1 cellular context compared by ENCODE assay signal in the genomic region with DNA sequence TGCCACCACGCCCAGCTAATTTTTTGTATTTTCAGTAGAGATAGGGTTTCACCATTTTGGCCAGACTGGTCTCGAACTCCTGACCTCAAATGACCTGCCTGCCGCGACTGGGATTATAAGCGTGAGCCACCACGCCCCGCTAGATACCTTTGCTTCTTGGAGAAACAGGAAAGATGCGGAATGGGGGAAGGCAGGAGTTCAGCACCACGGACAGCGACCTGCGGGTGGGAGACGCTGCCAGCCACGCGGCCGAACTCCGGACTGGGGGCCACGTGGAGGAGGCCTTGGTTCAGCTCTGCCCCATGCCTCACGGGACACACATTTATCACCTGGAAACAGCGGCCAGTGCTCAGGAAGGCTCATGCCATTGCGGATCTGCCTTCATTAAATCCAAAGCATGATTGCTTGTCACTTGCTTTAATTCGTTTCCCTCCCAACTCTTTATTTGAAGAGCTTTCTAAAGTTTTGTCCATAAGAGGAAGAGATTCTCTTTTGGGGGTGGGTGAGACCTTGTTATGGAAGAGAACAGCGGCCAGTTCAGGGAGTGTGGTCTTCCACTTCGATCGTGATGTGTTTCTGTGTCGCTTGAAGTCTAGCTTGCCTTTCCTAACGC.
TF ChIP-seq lines count a peak whose summit lies in the region.

No MANE protein-coding gene starts in this region.

TF ChIP-seq in HepG2, 621 proteins besides CTCF, POLR2A, EP300 and RAD21 (continued from another document and continues in another):
- 0 out of 2 replicates have a peak, but pooled peaks have one; percentile 45 for TF ChIP-seq ZNF44 (CRISPR knock-in tag; IDR thresholded peaks at IDR 0.05)
- TF ChIP-seq ZNF430 (CRISPR knock-in tag; IDR thresholded peaks at IDR 0.05): peak; percentile 93
- TF ChIP-seq, protein P1, sequence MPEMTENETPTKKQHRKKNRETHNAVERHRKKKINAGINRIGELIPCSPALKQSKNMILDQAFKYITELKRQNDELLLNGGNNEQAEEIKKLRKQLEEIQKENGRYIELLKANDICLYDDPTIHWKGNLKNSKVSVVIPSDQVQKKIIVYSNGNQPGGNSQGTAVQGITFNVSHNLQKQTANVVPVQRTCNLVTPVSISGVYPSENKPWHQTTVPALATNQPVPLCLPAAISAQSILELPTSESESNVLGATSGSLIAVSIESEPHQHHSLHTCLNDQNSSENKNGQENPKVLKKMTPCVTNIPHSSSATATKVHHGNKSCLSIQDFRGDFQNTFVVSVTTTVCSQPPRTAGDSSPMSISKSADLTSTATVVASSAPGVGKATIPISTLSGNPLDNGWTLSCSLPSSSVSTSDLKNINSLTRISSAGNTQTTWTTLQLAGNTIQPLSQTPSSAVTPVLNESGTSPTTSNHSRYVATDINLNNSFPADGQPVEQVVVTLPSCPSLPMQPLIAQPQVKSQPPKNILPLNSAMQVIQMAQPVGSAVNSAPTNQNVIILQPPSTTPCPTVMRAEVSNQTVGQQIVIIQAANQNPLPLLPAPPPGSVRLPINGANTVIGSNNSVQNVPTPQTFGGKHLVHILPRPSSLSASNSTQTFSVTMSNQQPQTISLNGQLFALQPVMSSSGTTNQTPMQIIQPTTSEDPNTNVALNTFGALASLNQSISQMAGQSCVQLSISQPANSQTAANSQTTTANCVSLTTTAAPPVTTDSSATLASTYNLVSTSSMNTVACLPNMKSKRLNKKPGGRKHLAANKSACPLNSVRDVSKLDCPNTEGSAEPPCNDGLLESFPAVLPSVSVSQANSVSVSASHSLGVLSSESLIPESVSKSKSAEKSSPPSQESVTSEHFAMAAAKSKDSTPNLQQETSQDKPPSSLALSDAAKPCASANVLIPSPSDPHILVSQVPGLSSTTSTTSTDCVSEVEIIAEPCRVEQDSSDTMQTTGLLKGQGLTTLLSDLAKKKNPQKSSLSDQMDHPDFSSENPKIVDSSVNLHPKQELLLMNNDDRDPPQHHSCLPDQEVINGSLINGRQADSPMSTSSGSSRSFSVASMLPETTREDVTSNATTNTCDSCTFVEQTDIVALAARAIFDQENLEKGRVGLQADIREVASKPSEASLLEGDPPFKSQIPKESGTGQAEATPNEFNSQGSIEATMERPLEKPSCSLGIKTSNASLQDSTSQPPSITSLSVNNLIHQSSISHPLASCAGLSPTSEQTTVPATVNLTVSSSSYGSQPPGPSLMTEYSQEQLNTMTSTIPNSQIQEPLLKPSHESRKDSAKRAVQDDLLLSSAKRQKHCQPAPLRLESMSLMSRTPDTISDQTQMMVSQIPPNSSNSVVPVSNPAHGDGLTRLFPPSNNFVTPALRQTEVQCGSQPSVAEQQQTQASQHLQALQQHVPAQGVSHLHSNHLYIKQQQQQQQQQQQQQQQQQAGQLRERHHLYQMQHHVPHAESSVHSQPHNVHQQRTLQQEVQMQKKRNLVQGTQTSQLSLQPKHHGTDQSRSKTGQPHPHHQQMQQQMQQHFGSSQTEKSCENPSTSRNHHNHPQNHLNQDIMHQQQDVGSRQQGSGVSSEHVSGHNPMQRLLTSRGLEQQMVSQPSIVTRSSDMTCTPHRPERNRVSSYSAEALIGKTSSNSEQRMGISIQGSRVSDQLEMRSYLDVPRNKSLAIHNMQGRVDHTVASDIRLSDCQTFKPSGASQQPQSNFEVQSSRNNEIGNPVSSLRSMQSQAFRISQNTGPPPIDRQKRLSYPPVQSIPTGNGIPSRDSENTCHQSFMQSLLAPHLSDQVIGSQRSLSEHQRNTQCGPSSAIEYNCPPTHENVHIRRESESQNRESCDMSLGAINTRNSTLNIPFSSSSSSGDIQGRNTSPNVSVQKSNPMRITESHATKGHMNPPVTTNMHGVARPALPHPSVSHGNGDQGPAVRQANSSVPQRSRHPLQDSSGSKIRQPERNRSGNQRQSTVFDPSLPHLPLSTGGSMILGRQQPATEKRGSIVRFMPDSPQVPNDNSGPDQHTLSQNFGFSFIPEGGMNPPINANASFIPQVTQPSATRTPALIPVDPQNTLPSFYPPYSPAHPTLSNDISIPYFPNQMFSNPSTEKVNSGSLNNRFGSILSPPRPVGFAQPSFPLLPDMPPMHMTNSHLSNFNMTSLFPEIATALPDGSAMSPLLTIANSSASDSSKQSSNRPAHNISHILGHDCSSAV (CRISPR knock-in tag; IDR thresholded peaks at IDR 0.05; ENCODE audit: borderline replicate concordance): no peak
- TF ChIP-seq, protein P2, sequence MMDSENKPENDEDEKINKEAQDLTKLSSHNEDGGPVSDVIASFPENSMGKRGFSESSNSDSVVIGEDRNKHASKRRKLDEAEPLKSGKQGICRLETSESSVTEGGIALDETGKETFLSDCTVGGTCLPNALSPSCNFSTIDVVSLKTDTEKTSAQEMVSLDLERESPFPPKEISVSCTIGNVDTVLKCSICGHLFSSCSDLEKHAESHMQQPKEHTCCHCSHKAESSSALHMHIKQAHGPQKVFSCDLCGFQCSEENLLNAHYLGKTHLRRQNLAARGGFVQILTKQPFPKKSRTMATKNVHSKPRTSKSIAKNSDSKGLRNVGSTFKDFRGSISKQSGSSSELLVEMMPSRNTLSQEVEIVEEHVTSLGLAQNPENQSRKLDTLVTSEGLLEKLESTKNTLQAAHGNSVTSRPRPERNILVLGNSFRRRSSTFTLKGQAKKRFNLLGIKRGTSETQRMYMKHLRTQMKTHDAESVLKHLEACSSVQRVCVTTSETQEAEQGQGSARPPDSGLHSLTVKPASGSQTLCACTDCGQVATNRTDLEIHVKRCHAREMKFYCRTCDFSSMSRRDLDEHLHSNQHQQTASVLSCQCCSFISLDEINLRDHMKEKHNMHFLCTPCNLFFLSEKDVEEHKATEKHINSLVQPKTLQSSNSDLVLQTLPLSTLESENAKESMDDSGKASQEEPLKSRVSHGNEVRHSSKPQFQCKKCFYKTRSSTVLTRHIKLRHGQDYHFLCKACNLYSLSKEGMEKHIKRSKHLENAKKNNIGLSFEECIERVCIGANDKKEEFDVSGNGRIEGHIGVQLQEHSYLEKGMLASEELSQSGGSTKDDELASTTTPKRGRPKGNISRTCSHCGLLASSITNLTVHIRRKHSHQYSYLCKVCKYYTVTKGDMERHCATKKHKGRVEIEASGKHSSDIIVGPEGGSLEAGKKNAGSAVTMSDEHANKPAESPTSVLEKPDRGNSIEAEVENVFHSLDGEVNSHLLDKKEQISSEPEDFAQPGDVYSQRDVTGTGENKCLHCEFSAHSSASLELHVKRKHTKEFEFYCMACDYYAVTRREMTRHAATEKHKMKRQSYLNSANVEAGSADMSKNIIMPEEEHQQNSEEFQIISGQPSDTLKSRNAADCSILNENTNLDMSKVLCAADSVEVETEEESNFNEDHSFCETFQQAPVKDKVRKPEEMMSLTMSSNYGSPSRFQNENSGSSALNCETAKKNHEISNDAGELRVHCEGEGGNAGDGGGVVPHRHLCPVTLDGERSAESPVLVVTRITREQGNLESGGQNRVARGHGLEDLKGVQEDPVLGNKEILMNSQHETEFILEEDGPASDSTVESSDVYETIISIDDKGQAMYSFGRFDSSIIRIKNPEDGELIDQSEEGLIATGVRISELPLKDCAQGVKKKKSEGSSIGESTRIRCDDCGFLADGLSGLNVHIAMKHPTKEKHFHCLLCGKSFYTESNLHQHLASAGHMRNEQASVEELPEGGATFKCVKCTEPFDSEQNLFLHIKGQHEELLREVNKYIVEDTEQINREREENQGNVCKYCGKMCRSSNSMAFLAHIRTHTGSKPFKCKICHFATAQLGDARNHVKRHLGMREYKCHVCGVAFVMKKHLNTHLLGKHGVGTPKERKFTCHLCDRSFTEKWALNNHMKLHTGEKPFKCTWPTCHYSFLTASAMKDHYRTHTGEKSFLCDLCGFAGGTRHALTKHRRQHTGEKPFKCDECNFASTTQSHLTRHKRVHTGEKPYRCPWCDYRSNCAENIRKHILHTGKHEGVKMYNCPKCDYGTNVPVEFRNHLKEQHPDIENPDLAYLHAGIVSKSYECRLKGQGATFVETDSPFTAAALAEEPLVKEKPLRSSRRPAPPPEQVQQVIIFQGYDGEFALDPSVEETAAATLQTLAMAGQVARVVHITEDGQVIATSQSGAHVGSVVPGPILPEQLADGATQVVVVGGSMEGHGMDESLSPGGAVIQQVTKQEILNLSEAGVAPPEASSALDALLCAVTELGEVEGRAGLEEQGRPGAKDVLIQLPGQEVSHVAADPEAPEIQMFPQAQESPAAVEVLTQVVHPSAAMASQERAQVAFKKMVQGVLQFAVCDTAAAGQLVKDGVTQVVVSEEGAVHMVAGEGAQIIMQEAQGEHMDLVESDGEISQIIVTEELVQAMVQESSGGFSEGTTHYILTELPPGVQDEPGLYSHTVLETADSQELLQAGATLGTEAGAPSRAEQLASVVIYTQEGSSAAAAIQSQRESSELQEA (CRISPR knock-in tag; IDR thresholded peaks at IDR 0.05; ENCODE audit: not compliant biosample characterization): peak; percentile 49
- TF ChIP-seq TBX2 (CRISPR knock-in tag; IDR thresholded peaks at IDR 0.05; ENCODE audit: borderline replicate concordance): peak; percentile 79; the same call in 1 of the 2 replicates
- peak; percentile 59; the same call in 1 of the 2 replicates for TF ChIP-seq BCL6 (CRISPR knock-in tag; IDR thresholded peaks at IDR 0.05)
- peak; percentile 90; the same call in 1 of the 2 replicates for TF ChIP-seq SP140L (CRISPR knock-in tag; IDR thresholded peaks at IDR 0.05; ENCODE audit: borderline replicate concordance)
- no peak for TF ChIP-seq TBP (CRISPR knock-in tag; IDR thresholded peaks at IDR 0.05)
- no peak for TF ChIP-seq CC2D1A (CRISPR knock-in tag; IDR thresholded peaks at IDR 0.05)
- TF ChIP-seq ZNF746 (CRISPR knock-in tag; IDR thresholded peaks at IDR 0.05): peak; percentile 82
- TF ChIP-seq ZNF282 (IDR thresholded peaks at IDR 0.05; ENCODE audit: partially characterized antibody): no peak
- 0 out of 2 replicates have a peak, but pooled peaks have one; percentile 28 for TF ChIP-seq ESRRA (CRISPR knock-in tag; IDR thresholded peaks at IDR 0.05; ENCODE audit: low read depth)
- TF ChIP-seq, protein P3, sequence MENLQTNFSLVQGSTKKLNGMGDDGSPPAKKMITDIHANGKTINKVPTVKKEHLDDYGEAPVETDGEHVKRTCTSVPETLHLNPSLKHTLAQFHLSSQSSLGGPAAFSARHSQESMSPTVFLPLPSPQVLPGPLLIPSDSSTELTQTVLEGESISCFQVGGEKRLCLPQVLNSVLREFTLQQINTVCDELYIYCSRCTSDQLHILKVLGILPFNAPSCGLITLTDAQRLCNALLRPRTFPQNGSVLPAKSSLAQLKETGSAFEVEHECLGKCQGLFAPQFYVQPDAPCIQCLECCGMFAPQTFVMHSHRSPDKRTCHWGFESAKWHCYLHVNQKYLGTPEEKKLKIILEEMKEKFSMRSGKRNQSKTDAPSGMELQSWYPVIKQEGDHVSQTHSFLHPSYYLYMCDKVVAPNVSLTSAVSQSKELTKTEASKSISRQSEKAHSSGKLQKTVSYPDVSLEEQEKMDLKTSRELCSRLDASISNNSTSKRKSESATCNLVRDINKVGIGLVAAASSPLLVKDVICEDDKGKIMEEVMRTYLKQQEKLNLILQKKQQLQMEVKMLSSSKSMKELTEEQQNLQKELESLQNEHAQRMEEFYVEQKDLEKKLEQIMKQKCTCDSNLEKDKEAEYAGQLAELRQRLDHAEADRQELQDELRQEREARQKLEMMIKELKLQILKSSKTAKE (CRISPR knock-in tag; IDR thresholded peaks at IDR 0.05; ENCODE audit: borderline replicate concordance): peak; percentile 70
- TF ChIP-seq, protein P4, sequence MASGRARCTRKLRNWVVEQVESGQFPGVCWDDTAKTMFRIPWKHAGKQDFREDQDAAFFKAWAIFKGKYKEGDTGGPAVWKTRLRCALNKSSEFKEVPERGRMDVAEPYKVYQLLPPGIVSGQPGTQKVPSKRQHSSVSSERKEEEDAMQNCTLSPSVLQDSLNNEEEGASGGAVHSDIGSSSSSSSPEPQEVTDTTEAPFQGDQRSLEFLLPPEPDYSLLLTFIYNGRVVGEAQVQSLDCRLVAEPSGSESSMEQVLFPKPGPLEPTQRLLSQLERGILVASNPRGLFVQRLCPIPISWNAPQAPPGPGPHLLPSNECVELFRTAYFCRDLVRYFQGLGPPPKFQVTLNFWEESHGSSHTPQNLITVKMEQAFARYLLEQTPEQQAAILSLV (CRISPR knock-in tag; IDR thresholded peaks at IDR 0.05; ENCODE audit: borderline replicate concordance): peak; percentile 93
- no peak for TF ChIP-seq CBX2 (IDR thresholded peaks at IDR 0.05; ENCODE audit: low read depth, low read length)
- 0 out of 2 replicates have a peak, but pooled peaks have one; percentile 53 for TF ChIP-seq CBX2 (CRISPR knock-in tag; IDR thresholded peaks at IDR 0.05; ENCODE audit: low read depth)
- TF ChIP-seq FOXP1 (IDR thresholded peaks at IDR 0.05): no peak
- peak; percentile 30; the same call in 1 of the 2 replicates for TF ChIP-seq FOXP1 (CRISPR knock-in tag; IDR thresholded peaks at IDR 0.05)
- no peak for TF ChIP-seq RBAK (CRISPR knock-in tag; IDR thresholded peaks at IDR 0.05)
- peak; percentile 72; the same call in 1 of the 2 replicates for TF ChIP-seq MAZ (IDR thresholded peaks at IDR 0.05; ENCODE audit: borderline replicate concordance, low read depth, low read length)
- peak; percentile 93 for TF ChIP-seq MAZ (CRISPR knock-in tag; IDR thresholded peaks at IDR 0.05; ENCODE audit: low read depth)
- TF ChIP-seq BHLHE40 (IDR thresholded peaks at IDR 0.05; ENCODE audit: low read length): no peak; the same call in 1 of the 2 replicates
- peak; percentile 22; the same call in 1 of the 2 replicates for TF ChIP-seq STAG1 (CRISPR knock-in tag; IDR thresholded peaks at IDR 0.05)
- TF ChIP-seq SKI (IDR thresholded peaks at IDR 0.05; ENCODE audit: partially characterized antibody): no peak
- TF ChIP-seq ZBTB20 (CRISPR knock-in tag; IDR thresholded peaks at IDR 0.05; ENCODE audit: borderline replicate concordance, low read depth): peak; percentile 93; the same call in 1 of the 2 replicates
- TF ChIP-seq, protein P5, sequence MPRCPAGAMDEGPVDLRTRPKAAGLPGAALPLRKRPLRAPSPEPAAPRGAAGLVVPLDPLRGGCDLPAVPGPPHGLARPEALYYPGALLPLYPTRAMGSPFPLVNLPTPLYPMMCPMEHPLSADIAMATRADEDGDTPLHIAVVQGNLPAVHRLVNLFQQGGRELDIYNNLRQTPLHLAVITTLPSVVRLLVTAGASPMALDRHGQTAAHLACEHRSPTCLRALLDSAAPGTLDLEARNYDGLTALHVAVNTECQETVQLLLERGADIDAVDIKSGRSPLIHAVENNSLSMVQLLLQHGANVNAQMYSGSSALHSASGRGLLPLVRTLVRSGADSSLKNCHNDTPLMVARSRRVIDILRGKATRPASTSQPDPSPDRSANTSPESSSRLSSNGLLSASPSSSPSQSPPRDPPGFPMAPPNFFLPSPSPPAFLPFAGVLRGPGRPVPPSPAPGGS (CRISPR knock-in tag; IDR thresholded peaks at IDR 0.05): peak; percentile 74; the same call in 1 of the 2 replicates
- TF ChIP-seq, protein P6, sequence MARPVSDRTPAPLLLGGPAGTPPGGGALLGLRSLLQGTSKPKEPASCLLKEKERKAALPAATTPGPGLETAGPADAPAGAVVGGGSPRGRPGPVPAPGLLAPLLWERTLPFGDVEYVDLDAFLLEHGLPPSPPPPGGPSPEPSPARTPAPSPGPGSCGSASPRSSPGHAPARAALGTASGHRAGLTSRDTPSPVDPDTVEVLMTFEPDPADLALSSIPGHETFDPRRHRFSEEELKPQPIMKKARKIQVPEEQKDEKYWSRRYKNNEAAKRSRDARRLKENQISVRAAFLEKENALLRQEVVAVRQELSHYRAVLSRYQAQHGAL (CRISPR knock-in tag; IDR thresholded peaks at IDR 0.05; ENCODE audit: not compliant biosample characterization): peak; percentile 97
